ENCODE assay signal across 7 cellular contexts in genomic region chr10:93080350-93081046, GRCh38.
DNase-seq lines count a peak whose midpoint lies in the region; ATAC-seq and TF ChIP-seq lines count a peak whose summit lies in the region.

No MANE protein-coding gene starts in this region.

- ATAC-seq in HG02852 (IDR thresholded peaks at IDR 0.05; ENCODE audit: unreplicated experiment) = peak; percentile 73
- peak; percentile 90 for ATAC-seq in SK-N-SH treated with all-trans-retinoic acid at 6 μM for 48 hours
- no peak for ATAC-seq in GM21390 (IDR thresholded peaks at IDR 0.05; ENCODE audit: unreplicated experiment)

- peak overlapping the region; percentile 13 for H3K4me3 ChIP-seq in skeletal muscle cell (ENCODE audit: low read depth, low read length)

- DNase-seq in ELF-1 (ENCODE audit: low read depth, low spot score) (peak; percentile 75), anterior cingulate cortex (lab: John Stamatoyannopoulos, UW) (peak in 31 of 58 donors; percentile 10 to 68 (median 30)), hepatic stellate cell (ENCODE audit: low spot score) (peak; percentile 89), skeletal muscle cell (ENCODE audit: low read depth) (no peak)

TF ChIP-seq in SK-N-SH treated with all-trans-retinoic acid at 6 μM for 48 hours, 23 proteins besides CTCF, POLR2A, EP300 and RAD21:
- TF ChIP-seq ISL1 (CRISPR knock-in tag; IDR thresholded peaks at IDR 0.05) (no peak), ZNF8 (CRISPR knock-in tag; IDR thresholded peaks at IDR 0.05) (no peak), CREB5 (CRISPR knock-in tag; IDR thresholded peaks at IDR 0.05; ENCODE audit: low read depth) (no peak; the same call in 1 of the 2 replicates), PPARA (CRISPR knock-in tag; IDR thresholded peaks at IDR 0.05; ENCODE audit: borderline replicate concordance) (no peak), ARNTL (CRISPR knock-in tag; IDR thresholded peaks at IDR 0.05; ENCODE audit: borderline replicate concordance, low read depth) (no peak), ZFP3 (CRISPR knock-in tag; IDR thresholded peaks at IDR 0.05) (no peak), ZNF70 (CRISPR knock-in tag; IDR thresholded peaks at IDR 0.05) (no peak), ZFP30 (CRISPR knock-in tag; IDR thresholded peaks at IDR 0.05) (peak; percentile 11; the same call in 1 of the 2 replicates), BACH2 (CRISPR knock-in tag; IDR thresholded peaks at IDR 0.05; ENCODE audit: borderline replicate concordance) (no peak), ZC3H10 (CRISPR knock-in tag; IDR thresholded peaks at IDR 0.05) (no peak), PATZ1 (CRISPR knock-in tag; IDR thresholded peaks at IDR 0.05; ENCODE audit: borderline replicate concordance) (no peak), POU6F1 (CRISPR knock-in tag; IDR thresholded peaks at IDR 0.05; ENCODE audit: borderline replicate concordance, low read depth) (no peak), SNAI2 (CRISPR knock-in tag; IDR thresholded peaks at IDR 0.05) (no peak), GLIS3 (CRISPR knock-in tag; IDR thresholded peaks at IDR 0.05) (0 out of 2 replicates have a peak, but pooled peaks have one; percentile 9), TSHZ2 (CRISPR knock-in tag; IDR thresholded peaks at IDR 0.05) (0 out of 2 replicates have a peak, but pooled peaks have one; percentile 22), ESRRG (CRISPR knock-in tag; IDR thresholded peaks at IDR 0.05) (no peak), OSR1 (CRISPR knock-in tag; IDR thresholded peaks at IDR 0.05) (no peak), TOX (CRISPR knock-in tag; IDR thresholded peaks at IDR 0.05; ENCODE audit: borderline replicate concordance) (no peak), RARB (CRISPR knock-in tag; IDR thresholded peaks at IDR 0.05) (no peak), TCF4 (CRISPR knock-in tag; IDR thresholded peaks at IDR 0.05; ENCODE audit: borderline replicate concordance) (no peak), CSDC2 (CRISPR knock-in tag; IDR thresholded peaks at IDR 0.05) (no peak), CSRNP3 (CRISPR knock-in tag; IDR thresholded peaks at IDR 0.05) (no peak), ZNF565 (CRISPR knock-in tag; conservative IDR thresholded peaks at IDR 0.05; ENCODE audit: low read depth) (no peak)
